ENCODE assay signal across 8 cellular contexts in the genomic region with DNA sequence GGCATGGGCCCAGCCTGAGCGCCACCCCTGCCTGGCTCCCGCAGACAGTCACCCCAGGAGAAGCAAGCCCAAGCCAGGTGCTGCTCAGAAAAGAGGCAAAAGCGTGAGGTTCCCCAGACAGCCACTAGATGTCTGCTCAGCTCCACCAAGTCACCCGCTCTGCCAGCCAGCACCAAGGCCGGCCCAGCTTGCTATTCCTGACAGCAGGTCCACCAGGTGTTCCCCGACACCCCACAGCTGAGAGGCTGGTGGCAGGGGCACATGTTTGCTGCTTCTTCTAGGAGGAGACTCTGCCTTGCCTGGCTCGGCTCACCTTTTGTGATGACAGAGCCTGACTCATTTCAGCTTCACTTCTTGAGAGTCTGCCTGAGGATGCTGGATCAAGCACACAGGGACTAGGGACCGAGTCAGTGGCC.
DNase-seq lines count a peak whose midpoint lies in the region; ATAC-seq and TF ChIP-seq lines count a peak whose summit lies in the region.

No MANE protein-coding gene starts in this region.

- H3K27ac ChIP-seq in HEK293 (ENCODE audit: extremely low read depth, low read depth, low read length) (no peak overlapping the region), right lobe of liver (no peak overlapping the region), tibial nerve (no peak overlapping the region)

- H3K9me3 ChIP-seq in HEK293 (ENCODE audit: control insufficient read depth, insufficient read depth, low read depth, low read length): no peaks in the 10 kb centered on the region
- no peaks in the 10 kb centered on the region for H3K9me3 ChIP-seq in right lobe of liver
- no peaks in the 10 kb centered on the region for H3K9me3 ChIP-seq in tibial nerve

- TF ChIP-seq EP300 in tibial nerve (IDR thresholded peaks at IDR 0.05): no peak

- TF ChIP-seq CTCF in HEK293 (tag by site-specific recombination; IDR thresholded peaks at IDR 0.05): peak; percentile 66
- TF ChIP-seq CTCF in right lobe of liver (IDR thresholded peaks at IDR 0.05): peak; percentile 56 to 75 (median 69)
- TF ChIP-seq CTCF in tibial nerve (IDR thresholded peaks at IDR 0.05): peak in 4 of 5 experiments; percentile 19 to 47 (median 30)

- TF ChIP-seq POLR2A in right lobe of liver (IDR thresholded peaks at IDR 0.05) (no peak), tibial nerve (IDR thresholded peaks at IDR 0.05) (no peak)

- no peaks in the 10 kb centered on the region for H3K27me3 ChIP-seq in right lobe of liver
- no peaks in the 10 kb centered on the region for H3K27me3 ChIP-seq in tibial nerve

- CTCF ChIA-PET in HEK293 (lab: Yijun Ruan, JAX): interaction anchor here (0.7 to 2.0 kb wide), 6 partner anchors 9 to 574 kb away, joined by 3 to 19 read pairs (median 4); no protein-coding TSS in a partner anchor

- ATAC-seq in right lobe of liver: peak; percentile 75 to 86 (median 83)

- H3K36me3 ChIP-seq in HEK293 (ENCODE audit: control insufficient read depth in 2 of 2, insufficient read depth in 1 of 2, low read length in 2 of 2): peaks cover 0 to 13% of the 10 kb centered on the region in 2 experiments; a peak in 1 of 3 replicates
- no peaks in the 10 kb centered on the region for H3K36me3 ChIP-seq in right lobe of liver
- peaks cover 0 to 8% (median 0%) of the 10 kb centered on the region in 3 donors for H3K36me3 ChIP-seq in tibial nerve

- POLR2A ChIA-PET in HEK293 (lab: Yijun Ruan, JAX): no interaction called here

- H3K4me3 ChIP-seq in HEK293 (ENCODE audit: low read depth, low read length) (no peak overlapping the region), right lobe of liver (no peak overlapping the region), tibial nerve (no peak overlapping the region)

- intact Hi-C loops in right lobe of liver (cut with DNase I): no loop called here

- peak in 2 of 3 donors; percentile 7 to 10 for DNase-seq in stimulated activated CD4-positive, alpha-beta T cell treated with anti-CD3 and anti-CD28 coated beads, Interleukin-12 subunit alpha, Interleukin-12 subunit beta, amount 100 ng/mL, for 48 hours (ENCODE audit: low read depth in 2 of 3, low spot score in 1 of 3)
- DNase-seq in stimulated activated CD4-positive, alpha-beta T cell treated with anti-CD3 and anti-CD28 coated beads, Interleukin-12 subunit alpha, Interleukin-12 subunit beta, amount 100 ng/mL, for 4 hours: no peak
- DNase-seq in NAMALWA (ENCODE audit: low spot score) (peak; percentile 79), SKM-1 treated with dmso at 0.1 percent for 144 hours (lab: John Stamatoyannopoulos, UW; ENCODE audit: unreplicated experiment) (peak; percentile 51), dermis blood vessel endothelial cell (peak; percentile 81), right lobe of liver (peak; percentile 71 to 76 (median 71)), tibial nerve (ENCODE audit: low spot score in 2 of 2) (no peak)

- 27% methylated on average over 2 of the region's 8 CpGs for WGBS in right lobe of liver (ENCODE audit: insufficient coverage, low coverage, low lambda C conversion rate, missing lambda C conversion rate)
- 61 to 67% methylated on average over 3 to 8 of the region's 8 CpGs for WGBS in tibial nerve, 2 donors

- H3K4me1 ChIP-seq in HEK293 (ENCODE audit: control insufficient read depth, insufficient read depth, low read length): no peaks in the 10 kb centered on the region
- peaks cover 0 to 13% (median 4%) of the 10 kb centered on the region in 4 donors for H3K4me1 ChIP-seq in right lobe of liver
- no peaks in the 10 kb centered on the region for H3K4me1 ChIP-seq in tibial nerve

TF ChIP-seq in HEK293, 187 proteins besides CTCF, POLR2A, EP300 and RAD21:
- peak; percentile 65 for TF ChIP-seq ZNF654 (tag by site-specific recombination; IDR thresholded peaks at IDR 0.05; ENCODE audit: low read depth)
- no peak for TF ChIP-seq ZNF133 (tag by site-specific recombination; IDR thresholded peaks at IDR 0.05)

Comparison
In these comparisons a context has a peak if more than half of its experiments do, and no peak if none do; other contexts are left out.
1. DNase-seq: peak in stimulated activated CD4-positive, alpha-beta T cell treated with anti-CD3 and anti-CD28 coated beads, Interleukin-12 subunit alpha, Interleukin-12 subunit beta, amount 100 ng/mL, for 48 hours (2 of 3), NAMALWA (single experiment), SKM-1 treated with dmso at 0.1 percent for 144 hours (single experiment), dermis blood vessel endothelial cell (single experiment) and right lobe of liver (3 of 3); none in stimulated activated CD4-positive, alpha-beta T cell treated with anti-CD3 and anti-CD28 coated beads, Interleukin-12 subunit alpha, Interleukin-12 subunit beta, amount 100 ng/mL, for 4 hours (single experiment) and tibial nerve (0 of 2).
2. Peak in every context shown above with its lines, with median percentiles within 50 percentile points of each other: CTCF ChIP-seq.